In genomic region chr5:111859533-111860270, GRCh38 we compare ENCODE assay signal across 12 cellular contexts.
DNase-seq lines count a peak whose midpoint lies in the region; ATAC-seq and TF ChIP-seq lines count a peak whose summit lies in the region.
"Had no signal": no experiment of that assay in that cellular context is flagged by ENCODE, and none has a peak within 500 bp of the region (broad histone marks: within the 10 kb centered on the region; RNA-seq: fewer than 3 reads in every experiment).

No MANE protein-coding gene starts in this region.

- H3K4me3 Mint-ChIP-seq in nephron (no peak overlapping the region), type B pancreatic cell (no peak overlapping the region)
- H3K4me3 Mint-ChIP-seq: CD4-positive, alpha-beta T cell; neural crest cell had no signal

- no peak for TF ChIP-seq CTCF in nephron (IDR thresholded peaks at IDR 0.05; ENCODE audit: unreplicated experiment in 3 of 3)
- no peak for TF ChIP-seq CTCF in type B pancreatic cell (conservative IDR thresholded peaks at IDR 0.05)

- H3K36me3 Mint-ChIP-seq in nephron (ENCODE audit: low read depth) (no peaks in the 10 kb centered on the region), type B pancreatic cell (no peaks in the 10 kb centered on the region)

- ATAC-seq in HG02852 (IDR thresholded peaks at IDR 0.05; ENCODE audit: unreplicated experiment) (no peak), HG02642 (IDR thresholded peaks at IDR 0.05; ENCODE audit: poor library complexity, unreplicated experiment) (no peak)

- H3K4me1 Mint-ChIP-seq in nephron (peaks cover 51% of the 10 kb centered on the region), type B pancreatic cell (ENCODE audit: unreplicated experiment) (peaks cover 22% of the 10 kb centered on the region)

- peak; percentile 48 for DNase-seq in DMS 273 (lab: John Stamatoyannopoulos, UW; ENCODE audit: unreplicated experiment)
- DNase-seq in OCI-M1 (lab: John Stamatoyannopoulos, UW): peak; percentile 17
- peak; percentile 87 for DNase-seq in fibroblast of gingiva (ENCODE audit: low read depth)
- no peak for DNase-seq in activated effector memory CD4-positive, alpha-beta T cell treated with Interleukin-2 at 50 U/mL for 16 hours
- DNase-seq in type B pancreatic cell (ENCODE audit: extremely low spot score, unreplicated experiment): no peak
- DNase-seq: amygdala; CD4-positive, alpha-beta T cell; Karpas-422 had no signal

- H3K27ac Mint-ChIP-seq in nephron (peak overlapping the region; percentile 69 to 90 (median 88)), type B pancreatic cell (no peak overlapping the region)
- H3K27ac Mint-ChIP-seq: CD4-positive, alpha-beta T cell had no signal

- H3K9me3 Mint-ChIP-seq in nephron: no peaks in the 10 kb centered on the region
- H3K9me3 Mint-ChIP-seq in type B pancreatic cell: no peaks in the 10 kb centered on the region
- H3K9me3 Mint-ChIP-seq: CD4-positive, alpha-beta T cell; neural crest cell had no signal

- H3K27me3 Mint-ChIP-seq in nephron (ENCODE audit: low read depth) (no peaks in the 10 kb centered on the region), type B pancreatic cell (peaks cover 13% of the 10 kb centered on the region)
- H3K27me3 Mint-ChIP-seq: CD4-positive, alpha-beta T cell had no signal

Comparison
In these comparisons a context has a peak if more than half of its experiments do, and no peak if none do; other contexts are left out.
1. DNase-seq: peak in DMS 273 (single experiment), OCI-M1 (single experiment) and fibroblast of gingiva (single experiment); none in activated effector memory CD4-positive, alpha-beta T cell treated with Interleukin-2 at 50 U/mL for 16 hours (single experiment) and type B pancreatic cell (single experiment).